ENCODE assay signal across 28 cellular contexts in genomic region chr3:43171770-43172169, GRCh38.
DNase-seq lines count a peak whose midpoint lies in the region; ATAC-seq and TF ChIP-seq lines count a peak whose summit lies in the region.
"Had no signal": no experiment of that assay in that cellular context is flagged by ENCODE, and none has a peak within 500 bp of the region (broad histone marks: within the 10 kb centered on the region; RNA-seq: fewer than 3 reads in every experiment).

No MANE protein-coding gene starts in this region.

- TF ChIP-seq CTCF in MCF 10A (IDR thresholded peaks at IDR 0.05; ENCODE audit: unreplicated experiment) = no peak
- no peak for TF ChIP-seq CTCF in breast epithelium (IDR thresholded peaks at IDR 0.05)
- no peak for TF ChIP-seq CTCF in RWPE1 (conservative IDR thresholded peaks at IDR 0.05; ENCODE audit: low read depth)
- TF ChIP-seq CTCF in fibroblast of the aortic adventitia (IDR thresholded peaks at IDR 0.05; ENCODE audit: insufficient read depth, low read length) = no peak
- TF ChIP-seq CTCF in endothelial cell (IDR thresholded peaks at IDR 0.05; ENCODE audit: unreplicated experiment) = no peak

- H3K4me3 ChIP-seq in breast epithelium (no peak overlapping the region), fibroblast of the aortic adventitia (ENCODE audit: low read depth, low read length) (no peak overlapping the region)
- H3K4me3 ChIP-seq: colonic mucosa, heart right ventricle, K562, lower lobe of right lung, Peyer's patch, SJCRH30, skin epidermis had no signal

- H3K27me3 ChIP-seq in breast epithelium = no peaks in the 10 kb centered on the region
- H3K27me3 ChIP-seq: colonic mucosa, heart right ventricle, Peyer's patch, SJCRH30 had no signal

- no peak overlapping the region for H3K27ac ChIP-seq in breast epithelium
- peak overlapping the region; percentile 94 for H3K27ac ChIP-seq in RWPE1
- H3K27ac ChIP-seq: colonic mucosa, heart right ventricle, lower lobe of right lung, Peyer's patch, SJCRH30, skin epidermis had no signal

- POLR2A ChIA-PET in MCF 10A (lab: Yijun Ruan, JAX) (interaction anchor here (0.6 to 1.6 kb wide), 6 partner anchors 8 to 173 kb away, joined by 3 to 4 read pairs (median 3); no protein-coding TSS in a partner anchor), RWPE1 (lab: Yijun Ruan, JAX; ENCODE audit: low non-redundant PET) (no interaction called here)

- no peak overlapping the region for H3K27ac Mint-ChIP-seq in MCF 10A (ENCODE audit: low read depth, unreplicated experiment)
- no peak overlapping the region for H3K27ac Mint-ChIP-seq in endothelial cell (ENCODE audit: unreplicated experiment)
- H3K27ac Mint-ChIP-seq: activated CD4-positive, alpha-beta T cell treated with anti-CD3 and anti-CD28 coated beads, Interleukin-2, amount 10 ng/mL, durations not matched to agents 7 days and 5 days; activated naive CD8-positive, alpha-beta T cell treated with anti-CD3 and anti-CD28 coated beads for 36 hours; nephron progenitor cell had no signal

- peaks cover 17% of the 10 kb centered on the region for H3K4me1 Mint-ChIP-seq in MCF 10A (ENCODE audit: insufficient read depth, unreplicated experiment)
- H3K4me1 Mint-ChIP-seq in endothelial cell (ENCODE audit: unreplicated experiment) = peaks cover 14% of the 10 kb centered on the region
- H3K4me1 Mint-ChIP-seq: nephron progenitor cell had no signal

- DNase-seq in MCF 10A (ENCODE audit: unreplicated experiment) (peak; percentile 52), breast epithelium (ENCODE audit: low spot score in 2 of 2) (no peak), RWPE1 (ENCODE audit: low spot score) (no peak), fibroblast of the aortic adventitia (ENCODE audit: low read depth) (peak; percentile 16), endothelial cell (ENCODE audit: low spot score) (no peak), COLO668 (lab: John Stamatoyannopoulos, UW; ENCODE audit: unreplicated experiment) (no peak)
- DNase-seq: activated CD4-positive, alpha-beta T cell treated with anti-CD3 and anti-CD28 coated beads, Interleukin-2, amount 10 ng/mL, durations not matched to agents 7 days and 5 days; activated effector memory CD4-positive, alpha-beta T cell treated with Interleukin-2 at 50 U/mL for 16 hours; activated naive CD8-positive, alpha-beta T cell treated with anti-CD3 and anti-CD28 coated beads for 36 hours; colonic mucosa; DMS79 treated with DMSO at 0.1 percent for 48 hours; effector memory CD4-positive, alpha-beta T cell; erythroblast; heart right ventricle; kidney glomerular epithelial cell; lower lobe of right lung; NCI-H1417; NCI-H2029 treated with DMSO at 0.1 percent for 48 hours; NCI-H226; nephron progenitor cell; Peyer's patch; SJCRH30; stimulated activated naive CD4-positive, alpha-beta T cell treated with Interleukin-2 at 50 U/mL for 16 hours; T1000 had no signal

- H3K4me1 ChIP-seq in breast epithelium = no peaks in the 10 kb centered on the region
- H3K4me1 ChIP-seq: colonic mucosa, Peyer's patch, SJCRH30 had no signal

- H3K4me3 Mint-ChIP-seq in MCF 10A (ENCODE audit: unreplicated experiment) (no peak overlapping the region), endothelial cell (ENCODE audit: unreplicated experiment) (no peak overlapping the region)
- H3K4me3 Mint-ChIP-seq: activated CD4-positive, alpha-beta T cell treated with anti-CD3 and anti-CD28 coated beads, Interleukin-2, amount 10 ng/mL, durations not matched to agents 7 days and 5 days; activated naive CD8-positive, alpha-beta T cell treated with anti-CD3 and anti-CD28 coated beads for 36 hours; nephron progenitor cell had no signal

- H3K9me3 Mint-ChIP-seq in MCF 10A (ENCODE audit: unreplicated experiment) (no peaks in the 10 kb centered on the region), endothelial cell (ENCODE audit: unreplicated experiment) (peaks cover 4% of the 10 kb centered on the region)

- H3K9me3 ChIP-seq in breast epithelium = peaks cover 0 to 3% of the 10 kb centered on the region in 2 donors
- H3K9me3 ChIP-seq: colonic mucosa, SJCRH30 had no signal

- intact Hi-C loops in MCF 10A (cut with micrococcal nuclease) = no loop called here
- intact Hi-C loops in breast epithelium (cut with DNase I; ENCODE audit: low total_unique reads) = no loop called here

- no peaks in the 10 kb centered on the region for H3K36me3 Mint-ChIP-seq in MCF 10A (ENCODE audit: insufficient read depth, unreplicated experiment)
- H3K36me3 Mint-ChIP-seq in endothelial cell (ENCODE audit: low read depth, unreplicated experiment) = peaks cover 7% of the 10 kb centered on the region

- CTCF ChIA-PET in MCF 10A (lab: Yijun Ruan, JAX) (interaction anchor here (0.5 to 1.7 kb wide), 5 partner anchors 9 to 371 kb away, joined by 3 to 6 read pairs (median 3); no protein-coding TSS in a partner anchor), RWPE1 (lab: Yijun Ruan, JAX) (interaction anchor here (0.6 kb wide), 1 partner anchor 201 kb away, joined by 3 read pairs; no protein-coding TSS in a partner anchor)

- no peaks in the 10 kb centered on the region for H3K27me3 Mint-ChIP-seq in MCF 10A (ENCODE audit: insufficient read depth, unreplicated experiment)
- no peaks in the 10 kb centered on the region for H3K27me3 Mint-ChIP-seq in endothelial cell (ENCODE audit: unreplicated experiment)
- H3K27me3 Mint-ChIP-seq: activated naive CD8-positive, alpha-beta T cell treated with anti-CD3 and anti-CD28 coated beads for 36 hours had no signal

- ATAC-seq in HG02885 (IDR thresholded peaks at IDR 0.05; ENCODE audit: poor library complexity, unreplicated experiment) (no peak), HG03571 (IDR thresholded peaks at IDR 0.05; ENCODE audit: unreplicated experiment) (no peak)
- ATAC-seq: heart right ventricle, K562, lower lobe of right lung had no signal

- BruUV-seq in MCF 10A (replicated peaks; lab: Mats Ljungman, UMichigan) = no TSS peak

- no peak for TF ChIP-seq POLR2A in breast epithelium (IDR thresholded peaks at IDR 0.05)

- H3K36me3 ChIP-seq in breast epithelium = no peaks in the 10 kb centered on the region
- H3K36me3 ChIP-seq: colonic mucosa, heart right ventricle, lower lobe of right lung, Peyer's patch, SJCRH30 had no signal

Comparison
In these comparisons a context has a peak if more than half of its experiments do, and no peak if none do; other contexts are left out.
1. DNase-seq: peak in MCF 10A (single experiment) and fibroblast of the aortic adventitia (single experiment); none in breast epithelium (0 of 2), RWPE1 (single experiment), endothelial cell (single experiment) and COLO668 (single experiment).